10 cellular contexts compared by ENCODE assay signal in genomic region chr2:225464346-225465025, GRCh38.
DNase-seq lines count a peak whose midpoint lies in the region; ATAC-seq and TF ChIP-seq lines count a peak whose summit lies in the region.
"Had no signal": no experiment of that assay in that cellular context is flagged by ENCODE, and none has a peak within 500 bp of the region (broad histone marks: within the 10 kb centered on the region; RNA-seq: fewer than 3 reads in every experiment).

No MANE protein-coding gene starts in this region.

- H3K27me3 ChIP-seq in SU-DHL-6 (ENCODE audit: low read length), result no peaks in the 10 kb centered on the region

- peak overlapping the region in 1 of 2 donors; percentile 1 for H3K27ac Mint-ChIP-seq in natural killer cell treated with Interleukin-12 subunit alpha and Interleukin-12 subunit beta and Interleukin-15 and Interleukin-18, amount 100 ng/mL, for 72 hours

- no peaks in the 10 kb centered on the region for H3K36me3 ChIP-seq in SU-DHL-6 (ENCODE audit: low read length)

- no peak overlapping the region for H2AFZ ChIP-seq in SU-DHL-6 (ENCODE audit: low read depth, low read length, severe bottlenecking)

- peak overlapping the region; percentile 74 for H3K4me3 Mint-ChIP-seq in natural killer cell treated with Interleukin-12 subunit alpha and Interleukin-12 subunit beta and Interleukin-15 and Interleukin-18, amount 100 ng/mL, for 72 hours

- no peaks in the 10 kb centered on the region for H3K79me2 ChIP-seq in SU-DHL-6 (ENCODE audit: insufficient read depth, low read length)

- TF ChIP-seq CTCF in SU-DHL-6 (IDR thresholded peaks at IDR 0.05; ENCODE audit: insufficient read depth, low read length, poor library complexity, severe bottlenecking), result no peak

- DNase-seq in NCI-H1436 (lab: John Stamatoyannopoulos, UW) (peak; percentile 20), NCI-H1436 treated with DMSO at 0.1 percent for 48 hours (lab: John Stamatoyannopoulos, UW) (no peak), GM19238 (ENCODE audit: insufficient read length, low spot score) (no peak), GM19240 (ENCODE audit: insufficient read length, low spot score) (no peak), amygdala (lab: John Stamatoyannopoulos, UW) (no peak)
- DNase-seq in natural killer cell treated with Interleukin-12 subunit alpha and Interleukin-12 subunit beta and Interleukin-15 and Interleukin-18, amount 100 ng/mL, for 72 hours (ENCODE audit: low spot score), result no peak

- no peaks in the 10 kb centered on the region for H3F3A ChIP-seq in SU-DHL-6 (ENCODE audit: insufficient read depth)

- H3K27me3 Mint-ChIP-seq in natural killer cell treated with Interleukin-12 subunit alpha and Interleukin-12 subunit beta and Interleukin-15 and Interleukin-18, amount 100 ng/mL, for 72 hours, result peaks cover 0 to 2% of the 10 kb centered on the region in 2 donors

- no peaks in the 10 kb centered on the region for H4K20me1 ChIP-seq in SU-DHL-6 (ENCODE audit: low read depth, low read length)

- H3K4me3 ChIP-seq in SU-DHL-6 (ENCODE audit: insufficient read depth, low read length, poor library complexity, severe bottlenecking), result no peak overlapping the region
- H3K4me3 ChIP-seq: A549, SK-N-MC had no signal

- H3K4me2 ChIP-seq in SU-DHL-6 (ENCODE audit: low read depth, low read length, poor library complexity, severe bottlenecking), result peak overlapping the region; percentile 16
- H3K4me2 ChIP-seq: A549 had no signal

- ATAC-seq in HG02884 (IDR thresholded peaks at IDR 0.05; ENCODE audit: unreplicated experiment), result peak; percentile 87
- peak; percentile 48 to 54 for ATAC-seq in natural killer cell treated with Interleukin-12 subunit alpha and Interleukin-12 subunit beta and Interleukin-15 and Interleukin-18, amount 100 ng/mL, for 72 hours
- ATAC-seq: A549 had no signal

- H3K36me3 Mint-ChIP-seq in natural killer cell treated with Interleukin-12 subunit alpha and Interleukin-12 subunit beta and Interleukin-15 and Interleukin-18, amount 100 ng/mL, for 72 hours, result no peaks in the 10 kb centered on the region

- no peak overlapping the region for H3K9ac ChIP-seq in SU-DHL-6 (ENCODE audit: low read length)

- H3K27ac ChIP-seq in SU-DHL-6 (ENCODE audit: low read depth, low read length), result no peak overlapping the region
- H3K27ac ChIP-seq: A549, SK-N-MC had no signal

- no peaks in the 10 kb centered on the region for H3K9me3 ChIP-seq in SU-DHL-6 (ENCODE audit: insufficient read depth, low read length)
- H3K9me3 ChIP-seq: A549 had no signal

- H3K4me1 Mint-ChIP-seq in natural killer cell treated with Interleukin-12 subunit alpha and Interleukin-12 subunit beta and Interleukin-15 and Interleukin-18, amount 100 ng/mL, for 72 hours (ENCODE audit: low read depth in 2 of 2), result peaks cover 17 to 25% of the 10 kb centered on the region in 2 donors

- H3K9me2 ChIP-seq in SU-DHL-6 (replicated peaks; ENCODE audit: insufficient read depth, low read length), result no peaks in the 10 kb centered on the region

- H3K9me3 Mint-ChIP-seq in natural killer cell treated with Interleukin-12 subunit alpha and Interleukin-12 subunit beta and Interleukin-15 and Interleukin-18, amount 100 ng/mL, for 72 hours, result peaks cover 3% of the 10 kb centered on the region
